1 cellular context compared by ENCODE assay signal in genomic region chr2:234691968-234692955, GRCh38.
A peak's percentile ranks its signal among the peaks of the same experiment; 100 is the strongest.
TF ChIP-seq lines count a peak whose summit lies in the region.

No MANE protein-coding gene starts in this region.

TF ChIP-seq in HepG2, 621 proteins besides CTCF, POLR2A, EP300 and RAD21 (continued from another document and continues in another):
- TF ChIP-seq, protein P1, sequence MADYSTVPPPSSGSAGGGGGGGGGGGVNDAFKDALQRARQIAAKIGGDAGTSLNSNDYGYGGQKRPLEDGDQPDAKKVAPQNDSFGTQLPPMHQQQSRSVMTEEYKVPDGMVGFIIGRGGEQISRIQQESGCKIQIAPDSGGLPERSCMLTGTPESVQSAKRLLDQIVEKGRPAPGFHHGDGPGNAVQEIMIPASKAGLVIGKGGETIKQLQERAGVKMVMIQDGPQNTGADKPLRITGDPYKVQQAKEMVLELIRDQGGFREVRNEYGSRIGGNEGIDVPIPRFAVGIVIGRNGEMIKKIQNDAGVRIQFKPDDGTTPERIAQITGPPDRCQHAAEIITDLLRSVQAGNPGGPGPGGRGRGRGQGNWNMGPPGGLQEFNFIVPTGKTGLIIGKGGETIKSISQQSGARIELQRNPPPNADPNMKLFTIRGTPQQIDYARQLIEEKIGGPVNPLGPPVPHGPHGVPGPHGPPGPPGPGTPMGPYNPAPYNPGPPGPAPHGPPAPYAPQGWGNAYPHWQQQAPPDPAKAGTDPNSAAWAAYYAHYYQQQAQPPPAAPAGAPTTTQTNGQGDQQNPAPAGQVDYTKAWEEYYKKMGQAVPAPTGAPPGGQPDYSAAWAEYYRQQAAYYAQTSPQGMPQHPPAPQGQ (CRISPR knock-in tag; IDR thresholded peaks at IDR 0.05; ENCODE audit: borderline replicate concordance), result no peak
- TF ChIP-seq ZBTB34 (CRISPR knock-in tag; IDR thresholded peaks at IDR 0.05) (no peak), ZNF367 (CRISPR knock-in tag; IDR thresholded peaks at IDR 0.05; ENCODE audit: borderline replicate concordance) (no peak), ZNF547 (CRISPR knock-in tag; IDR thresholded peaks at IDR 0.05) (no peak), GATAD2A (CRISPR knock-in tag; IDR thresholded peaks at IDR 0.05) (peak; percentile 95), PRMT3 (CRISPR knock-in tag; IDR thresholded peaks at IDR 0.05; ENCODE audit: borderline replicate concordance, low read depth) (no peak), POLR2AphosphoS5 (IDR thresholded peaks at IDR 0.05; ENCODE audit: low read depth, low read length) (no peak), NFATC3 (CRISPR knock-in tag; IDR thresholded peaks at IDR 0.05) (no peak), MIER2 (CRISPR knock-in tag; IDR thresholded peaks at IDR 0.05) (no peak), BRCA1 (CRISPR knock-in tag; IDR thresholded peaks at IDR 0.05) (no peak), ZNF556 (CRISPR knock-in tag; IDR thresholded peaks at IDR 0.05; ENCODE audit: borderline replicate concordance) (no peak), SMARCE1 (IDR thresholded peaks at IDR 0.05; ENCODE audit: borderline replicate concordance) (no peak), MYNN (CRISPR knock-in tag; IDR thresholded peaks at IDR 0.05; ENCODE audit: low read depth) (no peak), CENPBD1 (CRISPR knock-in tag; IDR thresholded peaks at IDR 0.05; ENCODE audit: borderline replicate concordance, low read depth) (no peak), CEBPB (IDR thresholded peaks at IDR 0.05; ENCODE audit: borderline replicate concordance, low read depth, low read length) (peak; percentile 38; the same call in 1 of the 2 replicates), ZNF670 (CRISPR knock-in tag; IDR thresholded peaks at IDR 0.05; ENCODE audit: borderline replicate concordance) (no peak), ZNF782 (CRISPR knock-in tag; IDR thresholded peaks at IDR 0.05; ENCODE audit: borderline replicate concordance) (no peak), ZSCAN12 (CRISPR knock-in tag; IDR thresholded peaks at IDR 0.05) (no peak), MATR3 (CRISPR knock-in tag; IDR thresholded peaks at IDR 0.05) (no peak), ATF7-NPFF (CRISPR knock-in tag; IDR thresholded peaks at IDR 0.05; ENCODE audit: low read depth) (no peak), ATRX (CRISPR knock-in tag; IDR thresholded peaks at IDR 0.05; ENCODE audit: borderline replicate concordance) (no peak), SMARCC2 (IDR thresholded peaks at IDR 0.05) (0 out of 2 replicates have a peak, but pooled peaks have one; percentile 18), ZFAT (CRISPR knock-in tag; conservative IDR thresholded peaks at IDR 0.05) (no peak), CC2D1A (CRISPR knock-in tag; IDR thresholded peaks at IDR 0.05) (no peak), POLR2AphosphoS2 (IDR thresholded peaks at IDR 0.05; ENCODE audit: low read depth, low read length) (no peak), ZNF136 (CRISPR knock-in tag; IDR thresholded peaks at IDR 0.05; ENCODE audit: low read depth) (no peak), ZBTB25 (CRISPR knock-in tag; IDR thresholded peaks at IDR 0.05) (no peak), ELF1 (CRISPR knock-in tag; IDR thresholded peaks at IDR 0.05) (no peak; the same call in 1 of the 2 replicates), ZNF567 (CRISPR knock-in tag; IDR thresholded peaks at IDR 0.05; ENCODE audit: borderline replicate concordance) (no peak), BRD4 (CRISPR knock-in tag; IDR thresholded peaks at IDR 0.05) (peak; percentile 27; the same call in 1 of the 2 replicates), REPIN1 (CRISPR knock-in tag; IDR thresholded peaks at IDR 0.05; ENCODE audit: borderline replicate concordance, low read depth) (no peak), HNF1B (CRISPR knock-in tag; IDR thresholded peaks at IDR 0.05) (no peak), NCOA2 (CRISPR knock-in tag; IDR thresholded peaks at IDR 0.05) (peak; percentile 84), NPAS2 (CRISPR knock-in tag; IDR thresholded peaks at IDR 0.05; ENCODE audit: borderline replicate concordance) (no peak), DNMT1 (CRISPR knock-in tag; IDR thresholded peaks at IDR 0.05) (no peak), SOX5 (CRISPR knock-in tag; IDR thresholded peaks at IDR 0.05; ENCODE audit: borderline replicate concordance) (peak; percentile 85; the same call in 1 of the 2 replicates), ZNF878 (CRISPR knock-in tag; IDR thresholded peaks at IDR 0.05) (no peak)
- TF ChIP-seq, protein P2, sequence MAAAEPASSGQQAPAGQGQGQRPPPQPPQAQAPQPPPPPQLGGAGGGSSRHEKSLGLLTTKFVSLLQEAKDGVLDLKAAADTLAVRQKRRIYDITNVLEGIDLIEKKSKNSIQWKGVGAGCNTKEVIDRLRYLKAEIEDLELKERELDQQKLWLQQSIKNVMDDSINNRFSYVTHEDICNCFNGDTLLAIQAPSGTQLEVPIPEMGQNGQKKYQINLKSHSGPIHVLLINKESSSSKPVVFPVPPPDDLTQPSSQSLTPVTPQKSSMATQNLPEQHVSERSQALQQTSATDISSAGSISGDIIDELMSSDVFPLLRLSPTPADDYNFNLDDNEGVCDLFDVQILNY (CRISPR knock-in tag; conservative IDR thresholded peaks at IDR 0.05), result no peak
- TF ChIP-seq, protein P3, sequence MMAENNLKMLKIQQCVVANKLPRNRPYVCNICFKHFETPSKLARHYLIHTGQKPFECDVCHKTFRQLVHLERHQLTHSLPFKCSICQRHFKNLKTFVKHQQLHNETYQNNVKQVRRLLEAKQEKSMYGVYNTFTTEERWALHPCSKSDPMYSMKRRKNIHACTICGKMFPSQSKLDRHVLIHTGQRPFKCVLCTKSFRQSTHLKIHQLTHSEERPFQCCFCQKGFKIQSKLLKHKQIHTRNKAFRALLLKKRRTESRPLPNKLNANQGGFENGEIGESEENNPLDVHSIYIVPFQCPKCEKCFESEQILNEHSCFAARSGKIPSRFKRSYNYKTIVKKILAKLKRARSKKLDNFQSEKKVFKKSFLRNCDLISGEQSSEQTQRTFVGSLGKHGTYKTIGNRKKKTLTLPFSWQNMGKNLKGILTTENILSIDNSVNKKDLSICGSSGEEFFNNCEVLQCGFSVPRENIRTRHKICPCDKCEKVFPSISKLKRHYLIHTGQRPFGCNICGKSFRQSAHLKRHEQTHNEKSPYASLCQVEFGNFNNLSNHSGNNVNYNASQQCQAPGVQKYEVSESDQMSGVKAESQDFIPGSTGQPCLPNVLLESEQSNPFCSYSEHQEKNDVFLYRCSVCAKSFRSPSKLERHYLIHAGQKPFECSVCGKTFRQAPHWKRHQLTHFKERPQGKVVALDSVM (CRISPR knock-in tag; IDR thresholded peaks at IDR 0.05), result peak; percentile 93
- TF ChIP-seq, protein P4, sequence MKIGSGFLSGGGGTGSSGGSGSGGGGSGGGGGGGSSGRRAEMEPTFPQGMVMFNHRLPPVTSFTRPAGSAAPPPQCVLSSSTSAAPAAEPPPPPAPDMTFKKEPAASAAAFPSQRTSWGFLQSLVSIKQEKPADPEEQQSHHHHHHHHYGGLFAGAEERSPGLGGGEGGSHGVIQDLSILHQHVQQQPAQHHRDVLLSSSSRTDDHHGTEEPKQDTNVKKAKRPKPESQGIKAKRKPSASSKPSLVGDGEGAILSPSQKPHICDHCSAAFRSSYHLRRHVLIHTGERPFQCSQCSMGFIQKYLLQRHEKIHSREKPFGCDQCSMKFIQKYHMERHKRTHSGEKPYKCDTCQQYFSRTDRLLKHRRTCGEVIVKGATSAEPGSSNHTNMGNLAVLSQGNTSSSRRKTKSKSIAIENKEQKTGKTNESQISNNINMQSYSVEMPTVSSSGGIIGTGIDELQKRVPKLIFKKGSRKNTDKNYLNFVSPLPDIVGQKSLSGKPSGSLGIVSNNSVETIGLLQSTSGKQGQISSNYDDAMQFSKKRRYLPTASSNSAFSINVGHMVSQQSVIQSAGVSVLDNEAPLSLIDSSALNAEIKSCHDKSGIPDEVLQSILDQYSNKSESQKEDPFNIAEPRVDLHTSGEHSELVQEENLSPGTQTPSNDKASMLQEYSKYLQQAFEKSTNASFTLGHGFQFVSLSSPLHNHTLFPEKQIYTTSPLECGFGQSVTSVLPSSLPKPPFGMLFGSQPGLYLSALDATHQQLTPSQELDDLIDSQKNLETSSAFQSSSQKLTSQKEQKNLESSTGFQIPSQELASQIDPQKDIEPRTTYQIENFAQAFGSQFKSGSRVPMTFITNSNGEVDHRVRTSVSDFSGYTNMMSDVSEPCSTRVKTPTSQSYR (CRISPR knock-in tag; IDR thresholded peaks at IDR 0.05; ENCODE audit: borderline replicate concordance), result no peak; the same call in 1 of the 2 replicates
- TF ChIP-seq, protein P5, sequence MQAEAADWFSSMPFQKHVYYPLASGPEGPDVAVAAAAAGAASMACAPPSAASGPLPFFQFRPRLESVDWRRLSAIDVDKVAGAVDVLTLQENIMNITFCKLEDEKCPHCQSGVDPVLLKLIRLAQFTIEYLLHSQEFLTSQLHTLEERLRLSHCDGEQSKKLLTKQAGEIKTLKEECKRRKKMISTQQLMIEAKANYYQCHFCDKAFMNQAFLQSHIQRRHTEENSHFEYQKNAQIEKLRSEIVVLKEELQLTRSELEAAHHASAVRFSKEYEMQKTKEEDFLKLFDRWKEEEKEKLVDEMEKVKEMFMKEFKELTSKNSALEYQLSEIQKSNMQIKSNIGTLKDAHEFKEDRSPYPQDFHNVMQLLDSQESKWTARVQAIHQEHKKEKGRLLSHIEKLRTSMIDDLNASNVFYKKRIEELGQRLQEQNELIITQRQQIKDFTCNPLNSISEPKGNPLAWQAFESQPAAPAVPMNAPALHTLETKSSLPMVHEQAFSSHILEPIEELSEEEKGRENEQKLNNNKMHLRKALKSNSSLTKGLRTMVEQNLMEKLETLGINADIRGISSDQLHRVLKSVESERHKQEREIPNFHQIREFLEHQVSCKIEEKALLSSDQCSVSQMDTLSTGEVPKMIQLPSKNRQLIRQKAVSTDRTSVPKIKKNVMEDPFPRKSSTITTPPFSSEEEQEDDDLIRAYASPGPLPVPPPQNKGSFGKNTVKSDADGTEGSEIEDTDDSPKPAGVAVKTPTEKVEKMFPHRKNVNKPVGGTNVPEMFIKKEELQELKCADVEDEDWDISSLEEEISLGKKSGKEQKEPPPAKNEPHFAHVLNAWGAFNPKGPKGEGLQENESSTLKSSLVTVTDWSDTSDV (CRISPR knock-in tag; IDR thresholded peaks at IDR 0.05), result no peak
- TF ChIP-seq, protein P6, sequence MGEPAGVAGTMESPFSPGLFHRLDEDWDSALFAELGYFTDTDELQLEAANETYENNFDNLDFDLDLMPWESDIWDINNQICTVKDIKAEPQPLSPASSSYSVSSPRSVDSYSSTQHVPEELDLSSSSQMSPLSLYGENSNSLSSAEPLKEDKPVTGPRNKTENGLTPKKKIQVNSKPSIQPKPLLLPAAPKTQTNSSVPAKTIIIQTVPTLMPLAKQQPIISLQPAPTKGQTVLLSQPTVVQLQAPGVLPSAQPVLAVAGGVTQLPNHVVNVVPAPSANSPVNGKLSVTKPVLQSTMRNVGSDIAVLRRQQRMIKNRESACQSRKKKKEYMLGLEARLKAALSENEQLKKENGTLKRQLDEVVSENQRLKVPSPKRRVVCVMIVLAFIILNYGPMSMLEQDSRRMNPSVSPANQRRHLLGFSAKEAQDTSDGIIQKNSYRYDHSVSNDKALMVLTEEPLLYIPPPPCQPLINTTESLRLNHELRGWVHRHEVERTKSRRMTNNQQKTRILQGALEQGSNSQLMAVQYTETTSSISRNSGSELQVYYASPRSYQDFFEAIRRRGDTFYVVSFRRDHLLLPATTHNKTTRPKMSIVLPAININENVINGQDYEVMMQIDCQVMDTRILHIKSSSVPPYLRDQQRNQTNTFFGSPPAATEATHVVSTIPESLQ (CRISPR knock-in tag; conservative IDR thresholded peaks at IDR 0.05), result no peak
